In the genomic region with DNA sequence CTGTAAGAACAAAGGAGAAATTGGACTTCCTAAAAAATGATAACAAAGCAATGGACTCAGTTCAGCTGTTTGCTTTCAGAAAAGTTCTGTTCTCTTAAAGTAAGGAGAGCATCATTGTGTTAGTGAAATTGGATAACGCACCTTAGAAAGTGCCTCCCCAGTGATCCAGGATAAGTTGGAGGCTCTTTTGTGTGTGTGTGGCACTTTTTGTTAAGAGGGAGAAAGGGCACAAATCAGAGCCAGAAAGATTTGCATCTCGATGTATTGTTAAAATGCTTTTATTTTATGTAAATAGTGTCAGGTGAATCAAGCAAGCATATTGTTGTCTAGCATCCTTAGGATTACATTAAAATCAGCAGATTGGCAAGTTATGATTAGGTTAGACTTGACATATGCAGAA, we compare ENCODE assay signal across 1 cellular context.
TF ChIP-seq lines count a peak whose summit lies in the region.

No MANE protein-coding gene starts in this region.

TF ChIP-seq in HepG2, 621 proteins besides CTCF, POLR2A, EP300 and RAD21 (continued from another document):
- TF ChIP-seq, protein P1, sequence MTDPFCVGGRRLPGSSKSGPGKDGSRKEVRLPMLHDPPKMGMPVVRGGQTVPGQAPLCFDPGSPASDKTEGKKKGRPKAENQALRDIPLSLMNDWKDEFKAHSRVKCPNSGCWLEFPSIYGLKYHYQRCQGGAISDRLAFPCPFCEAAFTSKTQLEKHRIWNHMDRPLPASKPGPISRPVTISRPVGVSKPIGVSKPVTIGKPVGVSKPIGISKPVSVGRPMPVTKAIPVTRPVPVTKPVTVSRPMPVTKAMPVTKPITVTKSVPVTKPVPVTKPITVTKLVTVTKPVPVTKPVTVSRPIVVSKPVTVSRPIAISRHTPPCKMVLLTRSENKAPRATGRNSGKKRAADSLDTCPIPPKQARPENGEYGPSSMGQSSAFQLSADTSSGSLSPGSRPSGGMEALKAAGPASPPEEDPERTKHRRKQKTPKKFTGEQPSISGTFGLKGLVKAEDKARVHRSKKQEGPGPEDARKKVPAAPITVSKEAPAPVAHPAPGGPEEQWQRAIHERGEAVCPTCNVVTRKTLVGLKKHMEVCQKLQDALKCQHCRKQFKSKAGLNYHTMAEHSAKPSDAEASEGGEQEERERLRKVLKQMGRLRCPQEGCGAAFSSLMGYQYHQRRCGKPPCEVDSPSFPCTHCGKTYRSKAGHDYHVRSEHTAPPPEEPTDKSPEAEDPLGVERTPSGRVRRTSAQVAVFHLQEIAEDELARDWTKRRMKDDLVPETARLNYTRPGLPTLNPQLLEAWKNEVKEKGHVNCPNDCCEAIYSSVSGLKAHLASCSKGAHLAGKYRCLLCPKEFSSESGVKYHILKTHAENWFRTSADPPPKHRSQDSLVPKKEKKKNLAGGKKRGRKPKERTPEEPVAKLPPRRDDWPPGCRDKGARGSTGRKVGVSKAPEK (CRISPR knock-in tag; IDR thresholded peaks at IDR 0.05; ENCODE audit: borderline replicate concordance), result no peak
- no peak for TF ChIP-seq ERF (CRISPR knock-in tag; IDR thresholded peaks at IDR 0.05)
- TF ChIP-seq, protein P2, sequence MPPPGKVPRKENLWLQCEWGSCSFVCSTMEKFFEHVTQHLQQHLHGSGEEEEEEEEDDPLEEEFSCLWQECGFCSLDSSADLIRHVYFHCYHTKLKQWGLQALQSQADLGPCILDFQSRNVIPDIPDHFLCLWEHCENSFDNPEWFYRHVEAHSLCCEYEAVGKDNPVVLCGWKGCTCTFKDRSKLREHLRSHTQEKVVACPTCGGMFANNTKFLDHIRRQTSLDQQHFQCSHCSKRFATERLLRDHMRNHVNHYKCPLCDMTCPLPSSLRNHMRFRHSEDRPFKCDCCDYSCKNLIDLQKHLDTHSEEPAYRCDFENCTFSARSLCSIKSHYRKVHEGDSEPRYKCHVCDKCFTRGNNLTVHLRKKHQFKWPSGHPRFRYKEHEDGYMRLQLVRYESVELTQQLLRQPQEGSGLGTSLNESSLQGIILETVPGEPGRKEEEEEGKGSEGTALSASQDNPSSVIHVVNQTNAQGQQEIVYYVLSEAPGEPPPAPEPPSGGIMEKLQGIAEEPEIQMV (CRISPR knock-in tag; IDR thresholded peaks at IDR 0.05; ENCODE audit: low read depth), result no peak
